ENCODE assay signal across 8 cellular contexts in genomic region chr17:28950752-28951427, GRCh38. TPM values are rescaled to one million over a fixed set of nuclear protein-coding genes. Genes with fewer than 3 reads are reported as not detected.
DNase-seq lines count a peak whose midpoint lies in the region; ATAC-seq and TF ChIP-seq lines count a peak whose summit lies in the region.

No MANE protein-coding gene starts in this region.

- H3K27ac ChIP-seq in DND-41 (ENCODE audit: low read length) (peak overlapping the region; percentile 79), coronary artery (peak overlapping the region; percentile 93 to 94)

- H3K27ac Mint-ChIP-seq in natural killer cell treated with Interleukin-12 subunit alpha and Interleukin-12 subunit beta and Interleukin-15 and Interleukin-18, amount 100 ng/mL, for 72 hours, result peak overlapping the region; percentile 89 to 95

- H3K9me3 Mint-ChIP-seq in natural killer cell treated with Interleukin-12 subunit alpha and Interleukin-12 subunit beta and Interleukin-15 and Interleukin-18, amount 100 ng/mL, for 72 hours, result no peaks in the 10 kb centered on the region

- no peak for TF ChIP-seq POLR2A in erythroblast (IDR thresholded peaks at IDR 0.05; ENCODE audit: low read length)

- no peak for ATAC-seq in DND-41 (ENCODE audit: insufficient read depth, low read depth)
- no peak for ATAC-seq in natural killer cell treated with Interleukin-12 subunit alpha and Interleukin-12 subunit beta and Interleukin-15 and Interleukin-18, amount 100 ng/mL, for 72 hours
- no peak for ATAC-seq in HG03378 (IDR thresholded peaks at IDR 0.05; ENCODE audit: unreplicated experiment)

- H3K4me1 Mint-ChIP-seq in natural killer cell treated with Interleukin-12 subunit alpha and Interleukin-12 subunit beta and Interleukin-15 and Interleukin-18, amount 100 ng/mL, for 72 hours (ENCODE audit: low read depth in 2 of 2), result peaks cover 23 to 24% of the 10 kb centered on the region in 2 donors

- H3K79me2 ChIP-seq in DND-41 (ENCODE audit: insufficient read depth, low read length), result peaks cover 53% of the 10 kb centered on the region

- DNase-seq in DND-41 (no peak), coronary artery (ENCODE audit: low spot score) (no peak), HEK293T (ENCODE audit: extremely low spot score) (no peak), erythroblast (lab: John Stamatoyannopoulos, UW) (no peak)
- no peak for DNase-seq in Jurkat, Clone E6-1 (ENCODE audit: low read depth, low spot score)
- no peak for DNase-seq in natural killer cell treated with Interleukin-12 subunit alpha and Interleukin-12 subunit beta and Interleukin-15 and Interleukin-18, amount 100 ng/mL, for 72 hours (ENCODE audit: low spot score)
- DNase-seq in NK-92 treated with Interleukin-12 subunit alpha and Interleukin-12 subunit beta, amount 100 ng/mL, for 24 hours (lab: John Stamatoyannopoulos, UW), result no peak

- CTCF ChIA-PET in HEK293T (lab: Yijun Ruan, JAX), result interaction anchor here (0.9 to 3.7 kb wide), 8 partner anchors 13 to 223 kb away, joined by 3 to 50 read pairs (median 6); partner anchors contain the start of gene NEK8

- H3K9ac ChIP-seq in DND-41 (ENCODE audit: low read depth, low read length), result peak overlapping the region; percentile 77

- no peaks in the 10 kb centered on the region for H3K27me3 ChIP-seq in DND-41 (ENCODE audit: insufficient read depth, low read length, poor library complexity)

- no peaks in the 10 kb centered on the region for H3K36me3 Mint-ChIP-seq in natural killer cell treated with Interleukin-12 subunit alpha and Interleukin-12 subunit beta and Interleukin-15 and Interleukin-18, amount 100 ng/mL, for 72 hours

- no peaks in the 10 kb centered on the region for H3K9me3 ChIP-seq in DND-41 (ENCODE audit: insufficient read depth, low read length, severe bottlenecking)

- TF ChIP-seq CTCF in DND-41 (IDR thresholded peaks at IDR 0.05; ENCODE audit: borderline replicate concordance, extremely low read depth, low read length, poor library complexity, severe bottlenecking), result no peak
- no peak for TF ChIP-seq CTCF in coronary artery (IDR thresholded peaks at IDR 0.05)

- H3K36me3 ChIP-seq in DND-41 (ENCODE audit: insufficient read depth, low read length), result peaks cover 34% of the 10 kb centered on the region

- peak overlapping the region; percentile 96 for H3K4me3 Mint-ChIP-seq in natural killer cell treated with Interleukin-12 subunit alpha and Interleukin-12 subunit beta and Interleukin-15 and Interleukin-18, amount 100 ng/mL, for 72 hours

- H4K20me1 ChIP-seq in DND-41 (ENCODE audit: insufficient read depth, low read length), result peaks cover 35% of the 10 kb centered on the region

- POLR2A ChIA-PET in HEK293T (lab: Yijun Ruan, JAX), result interaction anchor here (0.6 to 3.5 kb wide), 42 partner anchors 8 to 306 kb away, joined by 3 to 61 read pairs (median 5); partner anchors contain the start of genes BLTP2, DHRS13, FAM222B and FLOT2

- H3K4me2 ChIP-seq in DND-41 (ENCODE audit: insufficient read depth, low read length), result peak overlapping the region; percentile 91

- H2AFZ ChIP-seq in DND-41 (ENCODE audit: low read depth, low read length), result peak overlapping the region; percentile 62

- H3K4me1 ChIP-seq in DND-41 (ENCODE audit: insufficient read depth, low read length), result peaks cover 46% of the 10 kb centered on the region

- no peaks in the 10 kb centered on the region for H3K27me3 Mint-ChIP-seq in natural killer cell treated with Interleukin-12 subunit alpha and Interleukin-12 subunit beta and Interleukin-15 and Interleukin-18, amount 100 ng/mL, for 72 hours

- H3K4me3 ChIP-seq in DND-41 (ENCODE audit: low read depth in 1 of 2, low read length in 2 of 2), result peak overlapping the region; percentile 80 to 81
- H3K4me3 ChIP-seq in Jurkat, Clone E6-1 (ENCODE audit: low read length), result peak overlapping the region; percentile 93
- H3K4me3 ChIP-seq in coronary artery, result peak overlapping the region; percentile 85

TF ChIP-seq in HEK293T, 16 proteins besides CTCF, POLR2A, EP300 and RAD21:
- no peak for TF ChIP-seq LEF1 (IDR thresholded peaks at IDR 0.05; ENCODE audit: borderline replicate concordance)
- no peak for TF ChIP-seq L3MBTL2 (conservative IDR thresholded peaks at IDR 0.05)
- no peak for TF ChIP-seq ARNT (IDR thresholded peaks at IDR 0.05)
- no peak for TF ChIP-seq PKNOX1 (IDR thresholded peaks at IDR 0.05)
- TF ChIP-seq FOXM1 (IDR thresholded peaks at IDR 0.05; ENCODE audit: borderline replicate concordance), result no peak
- TF ChIP-seq ZNF384 (IDR thresholded peaks at IDR 0.05), result no peak
- TF ChIP-seq TARDBP (IDR thresholded peaks at IDR 0.05), result no peak
- no peak for TF ChIP-seq ELF4 (IDR thresholded peaks at IDR 0.05)
- TF ChIP-seq FOXA1 (IDR thresholded peaks at IDR 0.05), result no peak

RNA-seq across cellular contexts. Expression of gene PHF12, which starts 0.4 kb away (rescaled TPM):
- polyA plus RNA-seq in Jurkat, Clone E6-1 (2012; ENCODE audit: insufficient read depth, insufficient read length), result 56.4 TPM
- 10 to 100 TPM; 68.0 to 72.2 TPM for total RNA-seq in natural killer cell treated with Interleukin-12 subunit alpha and Interleukin-12 subunit beta and Interleukin-15 and Interleukin-18, amount 100 ng/mL, for 72 hours

RNA-seq across cellular contexts. Expression of gene DHRS13, which starts 48.0 kb away (rescaled TPM):
- 13.9 TPM for polyA plus RNA-seq in Jurkat, Clone E6-1 (2012; ENCODE audit: insufficient read depth, insufficient read length)
- 10 to 100 TPM; 22.5 to 26.1 TPM for total RNA-seq in natural killer cell treated with Interleukin-12 subunit alpha and Interleukin-12 subunit beta and Interleukin-15 and Interleukin-18, amount 100 ng/mL, for 72 hours

RNA-seq across cellular contexts. Expression of gene FLOT2, which starts 53.4 kb away (rescaled TPM):
- polyA plus RNA-seq in Jurkat, Clone E6-1 (2012; ENCODE audit: insufficient read depth, insufficient read length), result 92.1 TPM
- 10 to 100 TPM; 79.3 to 95.8 TPM for total RNA-seq in natural killer cell treated with Interleukin-12 subunit alpha and Interleukin-12 subunit beta and Interleukin-15 and Interleukin-18, amount 100 ng/mL, for 72 hours

RNA-seq across cellular contexts. Expression of gene SEZ6, which starts 54.9 kb away (rescaled TPM):
- polyA plus RNA-seq in Jurkat, Clone E6-1 (2012; ENCODE audit: insufficient read depth, insufficient read length), result not detected
- not detected for total RNA-seq in natural killer cell treated with Interleukin-12 subunit alpha and Interleukin-12 subunit beta and Interleukin-15 and Interleukin-18, amount 100 ng/mL, for 72 hours
